13 cellular contexts compared by ENCODE assay signal in the genomic region with DNA sequence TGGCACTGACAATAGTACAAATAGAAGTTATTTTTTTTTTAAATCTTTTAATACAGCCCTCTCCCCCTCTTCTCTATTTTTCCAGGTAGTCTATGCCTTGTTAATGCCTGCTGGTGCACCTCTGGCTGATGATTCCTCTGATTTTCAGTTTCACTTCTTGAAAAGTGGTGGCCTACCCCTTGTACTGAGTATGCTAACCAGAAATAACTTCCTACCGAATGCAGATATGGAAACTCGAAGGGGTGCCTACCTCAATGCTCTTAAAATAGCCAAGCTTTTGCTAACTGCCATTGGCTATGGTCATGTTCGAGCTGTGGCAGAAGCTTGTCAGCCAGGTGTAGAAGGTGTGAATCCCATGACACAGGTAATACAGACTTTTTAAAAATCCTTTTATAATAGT.
DNase-seq lines count a peak whose midpoint lies in the region; ATAC-seq and TF ChIP-seq lines count a peak whose summit lies in the region.
"Had no signal": no experiment of that assay in that cellular context is flagged by ENCODE, and none has a peak within 500 bp of the region (broad histone marks: within the 10 kb centered on the region; RNA-seq: fewer than 3 reads in every experiment).

No MANE protein-coding gene starts in this region.

- H3K36me3 Mint-ChIP-seq in activated T-cell treated with anti-CD3 and anti-CD28 coated beads, Interleukin-2, amount 50 U/mL, for 24 hours (ENCODE audit: low read depth): peaks cover 78% of the 10 kb centered on the region
- peaks cover 2 to 20% of the 10 kb centered on the region in 2 donors for H3K36me3 Mint-ChIP-seq in activated T-cell treated with anti-CD3 and anti-CD28 coated beads, Interleukin-2, amount 50 U/mL, for 72 hours (ENCODE audit: insufficient read depth in 2 of 2)
- H3K36me3 Mint-ChIP-seq in immature natural killer cell: peaks cover 5 to 58% (median 41%) of the 10 kb centered on the region in 3 donors

- no peaks in the 10 kb centered on the region for H3K9me3 Mint-ChIP-seq in activated T-cell treated with anti-CD3 and anti-CD28 coated beads, Interleukin-2, amount 50 U/mL, for 24 hours
- no peaks in the 10 kb centered on the region for H3K9me3 Mint-ChIP-seq in activated T-cell treated with anti-CD3 and anti-CD28 coated beads, Interleukin-2, amount 50 U/mL, for 72 hours
- H3K9me3 Mint-ChIP-seq in immature natural killer cell: no peaks in the 10 kb centered on the region

- POLR2A ChIA-PET in HEK293T (lab: Yijun Ruan, JAX): no interaction called here

- CTCF ChIA-PET in HEK293T (lab: Yijun Ruan, JAX): no interaction called here

- no peak overlapping the region for H3K4me3 Mint-ChIP-seq in activated T-cell treated with anti-CD3 and anti-CD28 coated beads, Interleukin-2, amount 50 U/mL, for 24 hours
- H3K4me3 Mint-ChIP-seq in activated T-cell treated with anti-CD3 and anti-CD28 coated beads, Interleukin-2, amount 50 U/mL, for 72 hours: no peak overlapping the region
- H3K4me3 Mint-ChIP-seq in immature natural killer cell: peak overlapping the region in 1 of 5 donors; percentile 40
- H3K4me3 Mint-ChIP-seq: neural crest cell had no signal

- H3K27me3 Mint-ChIP-seq in activated T-cell treated with anti-CD3 and anti-CD28 coated beads, Interleukin-2, amount 50 U/mL, for 24 hours: no peaks in the 10 kb centered on the region
- H3K27me3 Mint-ChIP-seq in activated T-cell treated with anti-CD3 and anti-CD28 coated beads, Interleukin-2, amount 50 U/mL, for 72 hours (ENCODE audit: low read depth): no peaks in the 10 kb centered on the region
- H3K27me3 Mint-ChIP-seq in immature natural killer cell (ENCODE audit: low read depth in 3 of 3): peaks cover 0 to 3% (median 0%) of the 10 kb centered on the region in 3 donors

- no peak for DNase-seq in activated T-cell treated with anti-CD3 and anti-CD28 coated beads, Interleukin-2, amount 50 U/mL, for 24 hours
- no peak for DNase-seq in activated T-cell treated with anti-CD3 and anti-CD28 coated beads, Interleukin-2, amount 50 U/mL, for 72 hours
- DNase-seq in immature natural killer cell: no peak
- no peak for DNase-seq in epidermal melanocyte (ENCODE audit: insufficient read length, low spot score)
- DNase-seq in HEK293T (ENCODE audit: extremely low spot score): no peak
- no peak for DNase-seq in SW 1271 (lab: John Stamatoyannopoulos, UW)
- DNase-seq: activated T-cell treated with anti-CD3 and anti-CD28 coated beads, Interleukin-2, amount 50 U/mL, for 1 hour; left cardiac atrium; Peyer's patch; small intestine had no signal

- peaks cover 27% of the 10 kb centered on the region for H3K4me1 Mint-ChIP-seq in activated T-cell treated with anti-CD3 and anti-CD28 coated beads, Interleukin-2, amount 50 U/mL, for 24 hours (ENCODE audit: low read depth)
- H3K4me1 Mint-ChIP-seq in activated T-cell treated with anti-CD3 and anti-CD28 coated beads, Interleukin-2, amount 50 U/mL, for 72 hours (ENCODE audit: low read depth): peaks cover 16% of the 10 kb centered on the region
- peaks cover 15 to 43% of the 10 kb centered on the region in 2 donors for H3K4me1 Mint-ChIP-seq in immature natural killer cell

- H3K27ac Mint-ChIP-seq in activated T-cell treated with anti-CD3 and anti-CD28 coated beads, Interleukin-2, amount 50 U/mL, for 24 hours: peak overlapping the region; percentile 22
- H3K27ac Mint-ChIP-seq in activated T-cell treated with anti-CD3 and anti-CD28 coated beads, Interleukin-2, amount 50 U/mL, for 72 hours: no peak overlapping the region
- peak overlapping the region in 4 of 6 donors; percentile 17 to 53 (median 36) for H3K27ac Mint-ChIP-seq in immature natural killer cell

- ATAC-seq in activated T-cell treated with anti-CD3 and anti-CD28 coated beads, Interleukin-2, amount 50 U/mL, for 72 hours (replicated peaks in 1 of 2): no peak
- ATAC-seq in GM21360 (IDR thresholded peaks at IDR 0.05; ENCODE audit: unreplicated experiment): peak; percentile 75
- peak; percentile 83 for ATAC-seq in HG03460 (IDR thresholded peaks at IDR 0.05; ENCODE audit: unreplicated experiment)
- ATAC-seq: left cardiac atrium had no signal

TF ChIP-seq in HEK293T, 16 proteins besides CTCF, POLR2A, EP300 and RAD21:
- TF ChIP-seq, protein P1, sequence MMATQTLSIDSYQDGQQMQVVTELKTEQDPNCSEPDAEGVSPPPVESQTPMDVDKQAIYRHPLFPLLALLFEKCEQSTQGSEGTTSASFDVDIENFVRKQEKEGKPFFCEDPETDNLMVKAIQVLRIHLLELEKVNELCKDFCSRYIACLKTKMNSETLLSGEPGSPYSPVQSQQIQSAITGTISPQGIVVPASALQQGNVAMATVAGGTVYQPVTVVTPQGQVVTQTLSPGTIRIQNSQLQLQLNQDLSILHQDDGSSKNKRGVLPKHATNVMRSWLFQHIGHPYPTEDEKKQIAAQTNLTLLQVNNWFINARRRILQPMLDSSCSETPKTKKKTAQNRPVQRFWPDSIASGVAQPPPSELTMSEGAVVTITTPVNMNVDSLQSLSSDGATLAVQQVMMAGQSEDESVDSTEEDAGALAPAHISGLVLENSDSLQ (IDR thresholded peaks at IDR 0.05): no peak
- no peak for TF ChIP-seq CTBP1 (IDR thresholded peaks at IDR 0.05; ENCODE audit: borderline replicate concordance)
- TF ChIP-seq L3MBTL2 (conservative IDR thresholded peaks at IDR 0.05): no peak
- no peak for TF ChIP-seq ZNF384 (IDR thresholded peaks at IDR 0.05)
- TF ChIP-seq SP1 (IDR thresholded peaks at IDR 0.05): no peak
- no peak for TF ChIP-seq BHLHE40 (IDR thresholded peaks at IDR 0.05; ENCODE audit: borderline replicate concordance)
- TF ChIP-seq FOXM1 (IDR thresholded peaks at IDR 0.05; ENCODE audit: borderline replicate concordance): no peak
- no peak for TF ChIP-seq TARDBP (IDR thresholded peaks at IDR 0.05)

Comparison
In these comparisons a context has a peak if more than half of its experiments do, and no peak if none do; other contexts are left out.
1. ATAC-seq: peak in GM21360 (single experiment) and HG03460 (single experiment); none in activated T-cell treated with anti-CD3 and anti-CD28 coated beads, Interleukin-2, amount 50 U/mL, for 72 hours (0 of 2).